In the genomic region with DNA sequence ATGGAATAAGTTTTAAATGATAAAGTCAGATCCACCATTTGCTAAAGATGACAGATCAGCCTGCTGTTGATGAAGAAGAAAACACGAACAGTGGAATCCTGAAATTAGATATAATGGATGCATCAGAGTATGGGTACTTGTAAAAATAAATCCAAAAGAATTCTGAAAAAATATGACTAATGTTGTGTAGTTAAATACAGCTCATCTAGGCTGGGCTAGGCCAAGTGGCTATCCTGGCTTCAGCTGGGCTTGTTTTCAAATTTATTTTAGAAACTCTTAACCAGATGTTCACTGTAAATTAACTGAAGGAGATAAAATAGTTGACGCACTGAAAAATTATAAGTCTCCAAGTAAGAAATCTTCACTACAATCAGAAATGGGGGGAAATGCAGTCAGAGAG, we compare ENCODE assay signal across 19 cellular contexts.
"Had no signal": no experiment of that assay in that cellular context is flagged by ENCODE, and none has a peak within 500 bp of the region (broad histone marks: within the 10 kb centered on the region; RNA-seq: fewer than 3 reads in every experiment).

No MANE protein-coding gene starts in this region.

- H3K27me3 ChIP-seq: breast epithelium, heart right ventricle, neutrophil, thyroid gland had no signal

- H3K36me3 ChIP-seq: breast epithelium, heart right ventricle, left ventricle myocardium inferior, neutrophil, thyroid gland had no signal

- DNase-seq: activated CD4-positive, alpha-beta T cell treated with anti-CD3 and anti-CD28 coated beads, Interleukin-2, amount 50 U/mL, for 1 hour; activated CD4-positive, CD25-positive, alpha-beta regulatory T cell treated with anti-CD3 and anti-CD28 coated beads, Interleukin-2, amount 50 U/mL, for 72 hours; activated CD8-positive, alpha-beta memory T cell treated with anti-CD3 and anti-CD28 coated beads, Interleukin-2, amount 50 U/mL, for 4 hours; activated effector memory CD4-positive, alpha-beta T cell treated with anti-CD3 and anti-CD28 coated beads, Interleukin-2, amount 50 U/mL, for 16 hours; activated T-cell treated with anti-CD3 and anti-CD28 coated beads, Interleukin-2, amount 50 U/mL, for 48 hours; erythroblast; heart right ventricle; left ventricle myocardium inferior; mesendoderm; natural killer cell; stimulated activated CD4-positive, alpha-beta T cell treated with anti-CD3 and anti-CD28 coated beads, Interleukin-12 subunit alpha, Interleukin-12 subunit beta, amount 100 ng/mL, for 4 hours; stimulated activated CD4-positive, alpha-beta T cell treated with anti-CD3 and anti-CD28 coated beads, Interleukin-1b, Interleukin-23, amount 100 ng/mL, for 48 hours; stimulated activated CD8-positive, alpha-beta memory T cell treated with anti-CD3 and anti-CD28 coated beads, Interleukin-4, amount 100 ng/mL, for 48 hours; stimulated activated naive CD4-positive, alpha-beta T cell; thyroid gland had no signal

- H3K27ac ChIP-seq: breast epithelium, coronary artery, left ventricle myocardium inferior, neutrophil, thyroid gland, VCaP had no signal

- ATAC-seq: heart right ventricle, natural killer cell had no signal

- H3K4me3 ChIP-seq: breast epithelium, coronary artery, heart right ventricle, left ventricle myocardium inferior, thyroid gland had no signal

- H3K4me1 ChIP-seq: breast epithelium, thyroid gland had no signal

- H3K9me3 ChIP-seq: breast epithelium, heart right ventricle, left ventricle myocardium inferior, neutrophil, thyroid gland had no signal
